9 cellular contexts compared by ENCODE assay signal in the genomic region with DNA sequence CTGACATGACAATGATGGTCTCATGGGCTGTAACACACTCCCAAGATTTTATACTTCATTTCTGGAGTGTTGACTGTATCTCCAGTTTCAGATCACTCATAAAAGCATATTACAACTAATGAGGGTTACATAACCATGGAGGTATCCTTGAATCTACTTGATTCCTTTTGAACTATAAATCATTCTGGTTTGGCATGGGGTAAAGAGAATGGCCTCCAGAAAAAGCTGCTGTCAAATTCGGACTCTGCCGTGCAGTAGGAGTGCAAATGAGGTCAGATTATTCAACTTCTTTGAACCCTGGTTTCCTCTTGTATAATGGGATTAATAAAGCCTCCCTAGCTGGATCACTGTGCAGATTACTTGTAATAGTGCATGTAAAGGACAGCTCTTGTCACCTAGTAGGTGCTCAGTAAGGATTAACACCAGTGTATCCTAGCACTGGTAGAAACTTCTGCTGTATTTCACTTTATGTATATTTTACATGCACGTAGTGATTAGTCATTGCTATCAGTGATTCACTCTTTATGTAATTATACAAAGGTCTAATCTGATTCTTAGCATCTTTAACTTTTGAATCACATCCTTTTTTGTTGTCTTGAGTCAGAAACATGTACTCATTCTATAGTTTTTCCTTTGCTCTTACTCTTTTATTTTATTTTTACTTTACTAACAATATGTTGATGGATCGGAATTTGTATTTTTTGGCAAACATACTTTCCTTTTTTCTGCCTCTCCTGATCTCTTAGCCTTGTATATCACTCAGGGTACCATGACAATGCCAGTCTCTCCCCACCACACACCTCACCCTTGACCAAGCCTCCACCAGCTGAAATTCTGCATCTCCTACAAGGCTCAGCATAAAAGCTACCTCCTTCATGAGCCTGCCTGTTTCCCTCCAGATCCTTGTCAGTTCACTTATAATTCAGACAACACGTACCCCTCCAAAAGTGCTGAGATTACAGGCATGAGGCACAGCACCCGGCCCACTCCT. TPM values are rescaled to one million over a fixed set of nuclear protein-coding genes. Genes with fewer than 3 reads are reported as not detected.
DNase-seq lines count a peak whose midpoint lies in the region; ATAC-seq and TF ChIP-seq lines count a peak whose summit lies in the region.
"Had no signal": no experiment of that assay in that cellular context is flagged by ENCODE, and none has a peak within 500 bp of the region (broad histone marks: within the 10 kb centered on the region; RNA-seq: fewer than 3 reads in every experiment).

No MANE protein-coding gene starts in this region.

- H3K4me2 ChIP-seq in PC-9: peak overlapping the region; percentile 32

- H3K4me1 Mint-ChIP-seq in activated CD4-positive, alpha-beta T cell treated with anti-CD3 and anti-CD28 coated beads, Interleukin-2, amount 10 ng/mL, durations not matched to agents 7 days and 5 days: peaks cover 55% of the 10 kb centered on the region
- H3K4me1 Mint-ChIP-seq in endodermal cell: peaks cover 10% of the 10 kb centered on the region

- H2AFZ ChIP-seq in PC-9: no peak overlapping the region

- ATAC-seq in GM21529 (IDR thresholded peaks at IDR 0.05; ENCODE audit: unreplicated experiment): no peak
- ATAC-seq in GM19324 (IDR thresholded peaks at IDR 0.05; ENCODE audit: low FRiP score, unreplicated experiment): no peak

- H3K27ac Mint-ChIP-seq in activated CD4-positive, alpha-beta T cell treated with anti-CD3 and anti-CD28 coated beads, Interleukin-2, amount 10 ng/mL, durations not matched to agents 7 days and 5 days: peak overlapping the region; percentile 79
- no peak overlapping the region for H3K27ac Mint-ChIP-seq in endodermal cell

- CTCF ChIA-PET in activated CD4-positive, alpha-beta T cell treated with anti-CD3 and anti-CD28 coated beads, Interleukin-2, amount 10 ng/mL, durations not matched to agents 7 days and 5 days (lab: Charles Lee): interaction anchor here (0.5 to 1.7 kb wide), 6 partner anchors 9 to 127 kb away, joined by 3 to 8 read pairs (median 3); partner anchors contain the start of gene LRRC8B
- CTCF ChIA-PET in PC-9 (lab: Charles Lee): no interaction called here

- no peaks in the 10 kb centered on the region for H3K9me2 ChIP-seq in PC-9 (ENCODE audit: insufficient read depth)

- no peak for DNase-seq in activated CD4-positive, alpha-beta T cell treated with anti-CD3 and anti-CD28 coated beads, Interleukin-2, amount 10 ng/mL, durations not matched to agents 7 days and 5 days
- no peak for DNase-seq in activated CD4-positive, alpha-beta T cell treated with anti-CD3 and anti-CD28 coated beads, Interleukin-2, amount 50 U/mL, for 1 hour
- DNase-seq in PC-9 (peak in 1 of 2 experiments; percentile 85), caudate nucleus (lab: John Stamatoyannopoulos, UW) (peak in 2 of 61 donors; percentile 16 to 27), skeletal muscle cell (ENCODE audit: low read depth) (peak; percentile 45), endodermal cell (no peak)
- DNase-seq: NCI-H1105 had no signal

- peak overlapping the region; percentile 72 for H3K4me3 Mint-ChIP-seq in activated CD4-positive, alpha-beta T cell treated with anti-CD3 and anti-CD28 coated beads, Interleukin-2, amount 10 ng/mL, durations not matched to agents 7 days and 5 days
- no peak overlapping the region for H3K4me3 Mint-ChIP-seq in endodermal cell

- H3K36me3 Mint-ChIP-seq in activated CD4-positive, alpha-beta T cell treated with anti-CD3 and anti-CD28 coated beads, Interleukin-2, amount 10 ng/mL, durations not matched to agents 7 days and 5 days (ENCODE audit: low read depth): peaks cover 49% of the 10 kb centered on the region
- no peaks in the 10 kb centered on the region for H3K36me3 Mint-ChIP-seq in endodermal cell (ENCODE audit: low read depth)

- peaks cover 21% of the 10 kb centered on the region for H3F3A ChIP-seq in PC-9 (ENCODE audit: insufficient read depth, low read depth)

- H3K4me3 ChIP-seq in PC-9: no peak overlapping the region
- no peak overlapping the region for H3K4me3 ChIP-seq in skeletal muscle cell (ENCODE audit: low read depth, low read length)
- no peak overlapping the region for H3K4me3 ChIP-seq in endodermal cell (ENCODE audit: low read length)

- H3K4me1 ChIP-seq in PC-9 (replicated peaks; ENCODE audit: insufficient read depth) (peaks cover 37% of the 10 kb centered on the region), endodermal cell (ENCODE audit: control insufficient read depth, insufficient read depth, low read length) (no peaks in the 10 kb centered on the region)

- BruUV-seq in PC-9 (replicated peaks; lab: Mats Ljungman, UMichigan): no TSS peak

- H3K9me3 Mint-ChIP-seq in activated CD4-positive, alpha-beta T cell treated with anti-CD3 and anti-CD28 coated beads, Interleukin-2, amount 10 ng/mL, durations not matched to agents 7 days and 5 days: no peaks in the 10 kb centered on the region
- no peaks in the 10 kb centered on the region for H3K9me3 Mint-ChIP-seq in endodermal cell

- intact Hi-C loops in PC-9 (cut with micrococcal nuclease; ENCODE audit: unreplicated experiment): loop anchor here (10.0 kb wide), 1 partner anchor 359 kb away; the partner anchor contains the start of gene ZNF326

- H3K9ac ChIP-seq in endodermal cell (ENCODE audit: extremely low read depth, low read length, poor library complexity, severe bottlenecking): no peak overlapping the region

- H3K27me3 Mint-ChIP-seq in activated CD4-positive, alpha-beta T cell treated with anti-CD3 and anti-CD28 coated beads, Interleukin-2, amount 10 ng/mL, durations not matched to agents 7 days and 5 days: no peaks in the 10 kb centered on the region
- peaks cover 45% of the 10 kb centered on the region for H3K27me3 Mint-ChIP-seq in endodermal cell (ENCODE audit: insufficient read depth)

- H3K27me3 ChIP-seq in PC-9 (ENCODE audit: insufficient read depth, low read depth): no peaks in the 10 kb centered on the region
- peaks cover 43% of the 10 kb centered on the region for H3K27me3 ChIP-seq in endodermal cell (ENCODE audit: control insufficient read depth, insufficient read depth, low read length, poor library complexity, severe bottlenecking)

- 89 to 93% methylated on average over 2 to 6 of the region's 6 CpGs for WGBS in endodermal cell (ENCODE audit: insufficient coverage in 1 of 2, insufficient read length in 1 of 2), 2 experiments

- peaks cover 16% of the 10 kb centered on the region; the same call in 1 of the 2 replicates for H3K79me2 ChIP-seq in PC-9 (ENCODE audit: low read depth)

- no peaks in the 10 kb centered on the region for H4K20me1 ChIP-seq in PC-9 (ENCODE audit: insufficient read depth)

- no peaks in the 10 kb centered on the region for H3K36me3 ChIP-seq in PC-9 (ENCODE audit: low read depth)
- no peaks in the 10 kb centered on the region for H3K36me3 ChIP-seq in endodermal cell (ENCODE audit: control insufficient read depth, insufficient read depth, low read length)

- TF ChIP-seq CTCF in PC-9 (conservative IDR thresholded peaks at IDR 0.05) (no peak), endodermal cell (conservative IDR thresholded peaks at IDR 0.05) (no peak)

- H3K9me3 ChIP-seq in PC-9 (ENCODE audit: insufficient read depth, low read depth) (no peaks in the 10 kb centered on the region), endodermal cell (ENCODE audit: control insufficient read depth, low read length) (no peaks in the 10 kb centered on the region)

- POLR2A ChIA-PET in activated CD4-positive, alpha-beta T cell treated with anti-CD3 and anti-CD28 coated beads, Interleukin-2, amount 10 ng/mL, durations not matched to agents 7 days and 5 days (lab: Charles Lee): interaction anchor here (0.5 to 1.6 kb wide), 4 partner anchors 27 to 121 kb away, joined by 3 to 5 read pairs (median 4); no protein-coding TSS in a partner anchor
- POLR2A ChIA-PET in PC-9 (lab: Charles Lee; ENCODE audit: unreplicated experiment): no interaction called here

- H3K27ac ChIP-seq in PC-9 (peak overlapping the region; percentile 44), caudate nucleus (ENCODE audit: low read depth, low read length) (peak overlapping the region; percentile 44), endodermal cell (ENCODE audit: low read depth, low read length) (no peak overlapping the region)

RNA-seq across cellular contexts. Expression of gene LRRC8C, which starts 3.2 kb away (rescaled TPM):
- total RNA-seq in activated CD4-positive, alpha-beta T cell treated with anti-CD3 and anti-CD28 coated beads, Interleukin-2, amount 10 ng/mL, durations not matched to agents 7 days and 5 days: 10 to 100 TPM; 45.0 to 55.2 TPM
- total RNA-seq in PC-9 (2021) (2.0 and 2.2 TPM in 2 replicates), endodermal cell (1 to 10 TPM; 2.5 to 5.5 TPM)
- polyA plus RNA-seq in endodermal cell (2013, experiment 1 of 2): 1.9 TPM
- 1.9 TPM for polyA plus RNA-seq in endodermal cell (2013, experiment 2 of 2)

Comparison
In these comparisons a context has a peak if more than half of its experiments do, and no peak if none do; other contexts are left out.
1. RNA of gene LRRC8C, which starts 3.2 kb away (total RNA-seq): 45.0 to 55.2 TPM in activated CD4-positive, alpha-beta T cell treated with anti-CD3 and anti-CD28 coated beads, Interleukin-2, amount 10 ng/mL, durations not matched to agents 7 days and 5 days; 2.5 to 5.5 TPM in endodermal cell and 2.0 to 2.2 TPM in PC-9; every median in the first group is over 4 times any median in the second.